ENCODE assay signal across 27 cellular contexts in genomic region chr6:8301502-8301901, GRCh38.
"Had no signal": no experiment of that assay in that cellular context is flagged by ENCODE, and none has a peak within 500 bp of the region (broad histone marks: within the 10 kb centered on the region; RNA-seq: fewer than 3 reads in every experiment).

No MANE protein-coding gene starts in this region.

- H3K27me3 ChIP-seq: stomach, suprapubic skin, testis, thyroid gland, tibial artery, tibial nerve, transverse colon, upper lobe of left lung, upper lobe of right lung, uterus, vagina had no signal

- ATAC-seq: stimulated activated effector memory CD8-positive, alpha-beta T cell treated with anti-CD3 and anti-CD28 coated beads, Interleukin-12 subunit alpha, Interleukin-12 subunit beta, amount 100 ng/mL, for 72 hours; stimulated activated memory B cell treated with anti-CD40 and anti-IgM and Interleukin-4, amounts not matched to agents 10 μg/mL and 1 μg/mL and 100 μg/mL, for 72 hours; stimulated activated naive B cell treated with anti-CD40 and anti-IgM and Interleukin-4, amounts not matched to agents 10 μg/mL and 1 μg/mL and 100 μg/mL, for 72 hours; stimulated activated naive CD8-positive, alpha-beta T cell treated with anti-CD3 and anti-CD28 coated beads, Interleukin-15, amount 100 ng/mL, for 72 hours; stimulated activated naive CD8-positive, alpha-beta T cell treated with anti-CD3 and anti-CD28 coated beads, Interleukin-15, Interleukin-2, amounts not matched to agents 100 U/mL and 50 U/mL, for 24 hours; upper lobe of right lung had no signal

- H3K4me3 ChIP-seq: stomach, suprapubic skin, testis, thoracic aorta, thyroid gland, tibial artery, tibial nerve, transverse colon, upper lobe of left lung, upper lobe of right lung, uterus, vagina had no signal

- FAIRE-seq: urothelium cell line had no signal

- H3K27ac ChIP-seq: stomach, suprapubic skin, testis, thoracic aorta, thyroid gland, tibial artery, tibial nerve, transverse colon, upper lobe of left lung, upper lobe of right lung, uterus, vagina had no signal

- H3K9me3 ChIP-seq: stomach, suprapubic skin, testis, thoracic aorta, thyroid gland, tibial artery, tibial nerve, transverse colon, upper lobe of left lung, upper lobe of right lung, uterus, vagina had no signal

- H3K36me3 ChIP-seq: stomach, suprapubic skin, thoracic aorta, thyroid gland, tibial artery, tibial nerve, transverse colon, upper lobe of left lung, upper lobe of right lung, uterus, vagina had no signal

- H3K4me1 ChIP-seq: stomach, suprapubic skin, testis, thyroid gland, tibial artery, tibial nerve, transverse colon, upper lobe of left lung, upper lobe of right lung, uterus, vagina had no signal

- DNase-seq: stimulated activated CD4-positive, alpha-beta T cell treated with anti-CD3 and anti-CD28 coated beads, Interleukin-2, amount 100 ng/mL, for 48 hours; stimulated activated CD4-positive, alpha-beta T cell treated with anti-CD3 and anti-CD28 coated beads, Interleukin-4, amount 100 ng/mL, for 1 hour; stimulated activated CD4-positive, alpha-beta T cell treated with anti-CD3 and anti-CD28 coated beads, Interleukin-4, amount 100 ng/mL, for 24 hours; stimulated activated CD4-positive, alpha-beta T cell treated with anti-CD3 and anti-CD28 coated beads, Interleukin-4, amount 100 ng/mL, for 4 hours; stimulated activated CD8-positive, alpha-beta memory T cell treated with anti-CD3 and anti-CD28 coated beads, Interleukin-4, amount 100 ng/mL, for 48 hours; stimulated activated naive B cell treated with anti-CD40 and anti-IgM and Interleukin-4, amounts not matched to agents 10 μg/mL and 1 μg/mL and 100 μg/mL, for 72 hours; stimulated activated naive CD4-positive, alpha-beta T cell; stimulated activated naive CD4-positive, alpha-beta T cell treated with Interleukin-2 at 50 U/mL for 16 hours; stimulated activated naive CD8-positive, alpha-beta T cell treated with anti-CD3 and anti-CD28 coated beads, Interleukin-15, amount 100 ng/mL, for 72 hours; stimulated activated naive CD8-positive, alpha-beta T cell treated with anti-CD3 and anti-CD28 coated beads, Interleukin-15, Interleukin-2, amounts not matched to agents 100 U/mL and 50 U/mL, for 24 hours; stomach; substantia nigra; testis; thyroid gland; tibial artery; transverse colon; trophoblast cell; upper lobe of left lung; upper lobe of right lung; uterus had no signal
